Comparison of ENCODE assay signal across 27 cellular contexts in genomic region chr13:53310786-53311185, GRCh38.
"Had no signal": no experiment of that assay in that cellular context is flagged by ENCODE, and none has a peak within 500 bp of the region (broad histone marks: within the 10 kb centered on the region; RNA-seq: fewer than 3 reads in every experiment).

No MANE protein-coding gene starts in this region.

- H3K9me3 ChIP-seq: ascending aorta had no signal

- H3K27me3 ChIP-seq: ascending aorta, brain microvascular endothelial cell had no signal

- H3K27ac Mint-ChIP-seq: activated CD4-positive, alpha-beta memory T cell treated with anti-CD3 and anti-CD28 coated beads, Interleukin-2, amount 10 ng/mL, durations not matched to agents 7 days and 5 days; activated CD4-positive, alpha-beta T cell treated with anti-CD3 and anti-CD28 coated beads for 36 hours; activated CD4-positive, alpha-beta T cell treated with anti-CD3 and anti-CD28 coated beads, Interleukin-2, amount 10 ng/mL, durations not matched to agents 7 days and 5 days; activated naive CD4-positive, alpha-beta T cell treated with anti-CD3 and anti-CD28 coated beads, Interleukin-2, amount 10 ng/mL, durations not matched to agents 7 days and 5 days; activated naive CD4-positive, alpha-beta T cell treated with anti-CD3 and anti-CD28 coated beads, Interleukin-2, amount 50 U/mL, for 72 hours; activated naive CD8-positive, alpha-beta T cell treated with anti-CD3 and anti-CD28 coated beads, Interleukin-2, amount 10 ng/mL, durations not matched to agents 7 days and 5 days; activated T-cell treated with anti-CD3 and anti-CD28 coated beads, Interleukin-2, amount 50 U/mL, for 24 hours; activated T-cell treated with anti-CD3 and anti-CD28 coated beads, Interleukin-2, amount 50 U/mL, for 72 hours; dendritic cell treated with granulocyte-macrophage colony-stimulating factor and Interleukin-4, amounts not matched to agents 40 ng/mL and 50 ng/mL, for 4 days; endodermal cell had no signal

- H3K9me3 Mint-ChIP-seq: activated CD4-positive, alpha-beta T cell treated with anti-CD3 and anti-CD28 coated beads, Interleukin-2, amount 10 ng/mL, durations not matched to agents 7 days and 5 days; central memory CD8-positive, alpha-beta T cell; endodermal cell had no signal

- H3K4me1 ChIP-seq: ascending aorta had no signal

- H3K36me3 Mint-ChIP-seq: activated naive CD4-positive, alpha-beta T cell treated with anti-CD3 and anti-CD28 coated beads, Interleukin-2, amount 10 ng/mL, durations not matched to agents 7 days and 5 days; activated naive CD4-positive, alpha-beta T cell treated with anti-CD3 and anti-CD28 coated beads, Interleukin-2, amount 50 U/mL, for 72 hours; activated naive CD8-positive, alpha-beta T cell treated with anti-CD3 and anti-CD28 coated beads, Interleukin-2, amount 10 ng/mL, durations not matched to agents 7 days and 5 days had no signal

- H3K4me1 Mint-ChIP-seq: activated CD4-positive, alpha-beta memory T cell treated with anti-CD3 and anti-CD28 coated beads, Interleukin-2, amount 10 ng/mL, durations not matched to agents 7 days and 5 days; activated CD4-positive, alpha-beta T cell treated with anti-CD3 and anti-CD28 coated beads for 36 hours; activated CD4-positive, alpha-beta T cell treated with anti-CD3 and anti-CD28 coated beads, Interleukin-2, amount 10 ng/mL, durations not matched to agents 7 days and 5 days; activated naive CD4-positive, alpha-beta T cell treated with anti-CD3 and anti-CD28 coated beads, Interleukin-2, amount 10 ng/mL, durations not matched to agents 7 days and 5 days; activated naive CD8-positive, alpha-beta T cell treated with anti-CD3 and anti-CD28 coated beads, Interleukin-2, amount 10 ng/mL, durations not matched to agents 7 days and 5 days; central memory CD8-positive, alpha-beta T cell had no signal

- H3K4me3 Mint-ChIP-seq: activated CD4-positive, alpha-beta memory T cell treated with anti-CD3 and anti-CD28 coated beads, Interleukin-2, amount 10 ng/mL, durations not matched to agents 7 days and 5 days; activated CD4-positive, alpha-beta T cell treated with anti-CD3 and anti-CD28 coated beads for 36 hours; activated CD4-positive, alpha-beta T cell treated with anti-CD3 and anti-CD28 coated beads, Interleukin-2, amount 10 ng/mL, durations not matched to agents 7 days and 5 days; activated naive CD4-positive, alpha-beta T cell treated with anti-CD3 and anti-CD28 coated beads, Interleukin-2, amount 10 ng/mL, durations not matched to agents 7 days and 5 days; activated naive CD8-positive, alpha-beta T cell treated with anti-CD3 and anti-CD28 coated beads, Interleukin-2, amount 10 ng/mL, durations not matched to agents 7 days and 5 days; activated T-cell treated with anti-CD3 and anti-CD28 coated beads, Interleukin-2, amount 50 U/mL, for 24 hours; activated T-cell treated with anti-CD3 and anti-CD28 coated beads, Interleukin-2, amount 50 U/mL, for 72 hours; central memory CD8-positive, alpha-beta T cell; dendritic cell treated with granulocyte-macrophage colony-stimulating factor and Interleukin-4, amounts not matched to agents 40 ng/mL and 50 ng/mL, for 4 days; endodermal cell had no signal

- H3K36me3 ChIP-seq: ascending aorta, brain microvascular endothelial cell had no signal

- ATAC-seq: activated CD4-positive, alpha-beta T cell treated with anti-CD3 and anti-CD28 coated beads for 36 hours; activated naive CD4-positive, alpha-beta T cell treated with anti-CD3 and anti-CD28 coated beads, Interleukin-2, amount 50 U/mL, for 72 hours; activated T-cell treated with anti-CD3 and anti-CD28 coated beads, Interleukin-2, amount 50 U/mL, for 72 hours; esophagus mucosa had no signal

- DNase-seq: activated CD4-positive, alpha-beta memory T cell treated with anti-CD3 and anti-CD28 coated beads, Interleukin-2, amount 10 ng/mL, durations not matched to agents 7 days and 5 days; activated CD4-positive, alpha-beta T cell treated with anti-CD3 and anti-CD28 coated beads for 36 hours; activated CD4-positive, alpha-beta T cell treated with anti-CD3 and anti-CD28 coated beads, Interleukin-2, amount 10 ng/mL, durations not matched to agents 7 days and 5 days; activated CD4-positive, alpha-beta T cell treated with anti-CD3 and anti-CD28 coated beads, Interleukin-2, amount 50 U/mL, for 4 hours; activated CD4-positive, CD25-positive, alpha-beta regulatory T cell; activated CD4-positive, CD25-positive, alpha-beta regulatory T cell treated with anti-CD3 and anti-CD28 coated beads, Interleukin-2, amount 50 U/mL, for 72 hours; activated CD8-positive, alpha-beta memory T cell treated with anti-CD3 and anti-CD28 coated beads, Interleukin-2, amount 50 U/mL, for 48 hours; activated gamma-delta T cell; activated naive CD4-positive, alpha-beta T cell; activated naive CD4-positive, alpha-beta T cell treated with anti-CD3 and anti-CD28 coated beads, Interleukin-2, amount 10 ng/mL, durations not matched to agents 7 days and 5 days; activated naive CD8-positive, alpha-beta T cell treated with anti-CD3 and anti-CD28 coated beads, Interleukin-2, amount 10 ng/mL, durations not matched to agents 7 days and 5 days; activated T-cell treated with anti-CD3 and anti-CD28 coated beads for 4 hours; activated T-cell treated with anti-CD3 and anti-CD28 coated beads, Interleukin-2, amount 50 U/mL, for 24 hours; activated T-cell treated with anti-CD3 and anti-CD28 coated beads, Interleukin-2, amount 50 U/mL, for 72 hours; brain microvascular endothelial cell; dorsolateral prefrontal cortex; effector memory CD4-positive, alpha-beta T cell; endodermal cell; foreskin fibroblast; glutamatergic neuron; T-helper 2 cell had no signal

- H3K4me3 ChIP-seq: ascending aorta, coronary artery, dorsolateral prefrontal cortex had no signal

- H3K27ac ChIP-seq: ascending aorta, brain microvascular endothelial cell, coronary artery, dorsolateral prefrontal cortex had no signal

- H3K27me3 Mint-ChIP-seq: activated CD4-positive, alpha-beta memory T cell treated with anti-CD3 and anti-CD28 coated beads, Interleukin-2, amount 10 ng/mL, durations not matched to agents 7 days and 5 days; activated CD4-positive, alpha-beta T cell treated with anti-CD3 and anti-CD28 coated beads for 36 hours; activated CD4-positive, alpha-beta T cell treated with anti-CD3 and anti-CD28 coated beads, Interleukin-2, amount 10 ng/mL, durations not matched to agents 7 days and 5 days; activated naive CD4-positive, alpha-beta T cell treated with anti-CD3 and anti-CD28 coated beads, Interleukin-2, amount 10 ng/mL, durations not matched to agents 7 days and 5 days; activated naive CD8-positive, alpha-beta T cell treated with anti-CD3 and anti-CD28 coated beads, Interleukin-2, amount 10 ng/mL, durations not matched to agents 7 days and 5 days; activated T-cell treated with anti-CD3 and anti-CD28 coated beads, Interleukin-2, amount 50 U/mL, for 24 hours; central memory CD8-positive, alpha-beta T cell; dendritic cell treated with granulocyte-macrophage colony-stimulating factor and Interleukin-4, amounts not matched to agents 40 ng/mL and 50 ng/mL, for 4 days had no signal
